In the genomic region with DNA sequence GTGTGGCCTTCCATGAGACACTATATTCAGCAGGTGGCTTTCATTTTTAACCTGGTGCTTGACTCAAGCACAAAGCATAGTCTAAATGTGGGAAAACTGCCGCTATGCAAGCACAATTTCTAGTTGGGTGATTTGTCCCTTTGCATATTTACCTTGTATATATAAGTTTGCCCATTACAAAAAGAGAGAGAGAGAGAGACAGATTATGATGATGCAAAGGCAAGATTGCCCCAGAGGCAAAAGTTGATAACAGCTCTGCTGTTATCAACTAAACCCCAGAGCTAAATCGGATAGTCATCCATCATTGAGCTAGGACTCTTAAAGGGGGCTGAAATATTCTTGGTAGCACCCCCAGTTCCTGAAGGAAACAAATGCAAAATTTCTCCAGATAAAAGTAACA, we compare ENCODE assay signal across 2 cellular contexts.
TF ChIP-seq lines count a peak whose summit lies in the region.

No MANE protein-coding gene starts in this region.

TF ChIP-seq in liver, 16 proteins besides CTCF, POLR2A, EP300 and RAD21 (continued from another document):
- TF ChIP-seq, protein P1, sequence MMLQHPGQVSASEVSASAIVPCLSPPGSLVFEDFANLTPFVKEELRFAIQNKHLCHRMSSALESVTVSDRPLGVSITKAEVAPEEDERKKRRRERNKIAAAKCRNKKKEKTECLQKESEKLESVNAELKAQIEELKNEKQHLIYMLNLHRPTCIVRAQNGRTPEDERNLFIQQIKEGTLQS (IDR thresholded peaks at IDR 0.05): peak; percentile 79
- peak; percentile 43 for TF ChIP-seq SP1 (IDR thresholded peaks at IDR 0.05)
- peak; percentile 44 for TF ChIP-seq FOXA2 (IDR thresholded peaks at IDR 0.05)
- TF ChIP-seq HNF4A (conservative IDR thresholded peaks at IDR 0.05): peak; percentile 52 to 56
- TF ChIP-seq RXRA (IDR thresholded peaks at IDR 0.05): peak in 1 of 2 donors; percentile 57
- TF ChIP-seq, protein P2, sequence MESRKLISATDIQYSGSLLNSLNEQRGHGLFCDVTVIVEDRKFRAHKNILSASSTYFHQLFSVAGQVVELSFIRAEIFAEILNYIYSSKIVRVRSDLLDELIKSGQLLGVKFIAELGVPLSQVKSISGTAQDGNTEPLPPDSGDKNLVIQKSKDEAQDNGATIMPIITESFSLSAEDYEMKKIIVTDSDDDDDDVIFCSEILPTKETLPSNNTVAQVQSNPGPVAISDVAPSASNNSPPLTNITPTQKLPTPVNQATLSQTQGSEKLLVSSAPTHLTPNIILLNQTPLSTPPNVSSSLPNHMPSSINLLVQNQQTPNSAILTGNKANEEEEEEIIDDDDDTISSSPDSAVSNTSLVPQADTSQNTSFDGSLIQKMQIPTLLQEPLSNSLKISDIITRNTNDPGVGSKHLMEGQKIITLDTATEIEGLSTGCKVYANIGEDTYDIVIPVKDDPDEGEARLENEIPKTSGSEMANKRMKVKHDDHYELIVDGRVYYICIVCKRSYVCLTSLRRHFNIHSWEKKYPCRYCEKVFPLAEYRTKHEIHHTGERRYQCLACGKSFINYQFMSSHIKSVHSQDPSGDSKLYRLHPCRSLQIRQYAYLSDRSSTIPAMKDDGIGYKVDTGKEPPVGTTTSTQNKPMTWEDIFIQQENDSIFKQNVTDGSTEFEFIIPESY (IDR thresholded peaks at IDR 0.05): peak; percentile 26
- no peak for TF ChIP-seq NR2F2 (IDR thresholded peaks at IDR 0.05)
- TF ChIP-seq, protein P3, sequence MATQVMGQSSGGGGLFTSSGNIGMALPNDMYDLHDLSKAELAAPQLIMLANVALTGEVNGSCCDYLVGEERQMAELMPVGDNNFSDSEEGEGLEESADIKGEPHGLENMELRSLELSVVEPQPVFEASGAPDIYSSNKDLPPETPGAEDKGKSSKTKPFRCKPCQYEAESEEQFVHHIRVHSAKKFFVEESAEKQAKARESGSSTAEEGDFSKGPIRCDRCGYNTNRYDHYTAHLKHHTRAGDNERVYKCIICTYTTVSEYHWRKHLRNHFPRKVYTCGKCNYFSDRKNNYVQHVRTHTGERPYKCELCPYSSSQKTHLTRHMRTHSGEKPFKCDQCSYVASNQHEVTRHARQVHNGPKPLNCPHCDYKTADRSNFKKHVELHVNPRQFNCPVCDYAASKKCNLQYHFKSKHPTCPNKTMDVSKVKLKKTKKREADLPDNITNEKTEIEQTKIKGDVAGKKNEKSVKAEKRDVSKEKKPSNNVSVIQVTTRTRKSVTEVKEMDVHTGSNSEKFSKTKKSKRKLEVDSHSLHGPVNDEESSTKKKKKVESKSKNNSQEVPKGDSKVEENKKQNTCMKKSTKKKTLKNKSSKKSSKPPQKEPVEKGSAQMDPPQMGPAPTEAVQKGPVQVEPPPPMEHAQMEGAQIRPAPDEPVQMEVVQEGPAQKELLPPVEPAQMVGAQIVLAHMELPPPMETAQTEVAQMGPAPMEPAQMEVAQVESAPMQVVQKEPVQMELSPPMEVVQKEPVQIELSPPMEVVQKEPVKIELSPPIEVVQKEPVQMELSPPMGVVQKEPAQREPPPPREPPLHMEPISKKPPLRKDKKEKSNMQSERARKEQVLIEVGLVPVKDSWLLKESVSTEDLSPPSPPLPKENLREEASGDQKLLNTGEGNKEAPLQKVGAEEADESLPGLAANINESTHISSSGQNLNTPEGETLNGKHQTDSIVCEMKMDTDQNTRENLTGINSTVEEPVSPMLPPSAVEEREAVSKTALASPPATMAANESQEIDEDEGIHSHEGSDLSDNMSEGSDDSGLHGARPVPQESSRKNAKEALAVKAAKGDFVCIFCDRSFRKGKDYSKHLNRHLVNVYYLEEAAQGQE (IDR thresholded peaks at IDR 0.05): peak; percentile 40
- TF ChIP-seq GABPA (IDR thresholded peaks at IDR 0.05 in 1 of 2, conservative IDR thresholded peaks at IDR 0.05 in 1 of 2): no peak
- TF ChIP-seq, protein P4, sequence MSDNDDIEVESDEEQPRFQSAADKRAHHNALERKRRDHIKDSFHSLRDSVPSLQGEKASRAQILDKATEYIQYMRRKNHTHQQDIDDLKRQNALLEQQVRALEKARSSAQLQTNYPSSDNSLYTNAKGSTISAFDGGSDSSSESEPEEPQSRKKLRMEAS (IDR thresholded peaks at IDR 0.05): peak; percentile 58
- no peak for TF ChIP-seq HNF4G (IDR thresholded peaks at IDR 0.05)
- peak in 1 of 2 donors; percentile 20 for TF ChIP-seq JUND (IDR thresholded peaks at IDR 0.05)
- peak; percentile 63 for TF ChIP-seq FOXA1 (IDR thresholded peaks at IDR 0.05)

TF ChIP-seq in HepG2, 621 proteins besides CTCF, POLR2A, EP300 and RAD21:
- TF ChIP-seq, protein P5, sequence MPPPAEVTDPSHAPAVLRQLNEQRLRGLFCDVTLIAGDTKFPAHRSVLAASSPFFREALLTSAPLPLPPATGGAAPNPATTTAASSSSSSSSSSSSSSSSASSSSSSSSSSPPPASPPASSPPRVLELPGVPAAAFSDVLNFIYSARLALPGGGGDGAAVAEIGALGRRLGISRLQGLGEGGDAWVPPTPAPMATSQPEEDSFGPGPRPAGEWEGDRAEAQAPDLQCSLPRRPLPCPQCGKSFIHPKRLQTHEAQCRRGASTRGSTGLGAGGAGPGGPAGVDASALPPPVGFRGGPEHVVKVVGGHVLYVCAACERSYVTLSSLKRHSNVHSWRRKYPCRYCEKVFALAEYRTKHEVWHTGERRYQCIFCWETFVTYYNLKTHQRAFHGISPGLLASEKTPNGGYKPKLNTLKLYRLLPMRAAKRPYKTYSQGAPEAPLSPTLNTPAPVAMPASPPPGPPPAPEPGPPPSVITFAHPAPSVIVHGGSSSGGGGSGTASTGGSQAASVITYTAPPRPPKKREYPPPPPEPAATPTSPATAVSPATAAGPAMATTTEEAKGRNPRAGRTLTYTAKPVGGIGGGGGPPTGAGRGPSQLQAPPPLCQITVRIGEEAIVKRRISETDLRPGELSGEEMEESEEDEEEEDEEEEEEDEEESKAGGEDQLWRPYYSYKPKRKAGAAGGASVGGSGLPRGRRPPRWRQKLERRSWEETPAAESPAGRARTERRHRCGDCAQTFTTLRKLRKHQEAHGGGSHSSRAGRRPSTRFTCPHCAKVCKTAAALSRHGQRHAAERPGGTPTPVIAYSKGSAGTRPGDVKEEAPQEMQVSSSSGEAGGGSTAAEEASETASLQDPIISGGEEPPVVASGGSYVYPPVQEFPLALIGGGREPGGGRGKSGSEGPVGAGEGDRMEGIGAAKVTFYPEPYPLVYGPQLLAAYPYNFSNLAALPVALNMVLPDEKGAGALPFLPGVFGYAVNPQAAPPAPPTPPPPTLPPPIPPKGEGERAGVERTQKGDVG (CRISPR knock-in tag; IDR thresholded peaks at IDR 0.05; ENCODE audit: borderline replicate concordance): no peak
- TF ChIP-seq, protein P6, sequence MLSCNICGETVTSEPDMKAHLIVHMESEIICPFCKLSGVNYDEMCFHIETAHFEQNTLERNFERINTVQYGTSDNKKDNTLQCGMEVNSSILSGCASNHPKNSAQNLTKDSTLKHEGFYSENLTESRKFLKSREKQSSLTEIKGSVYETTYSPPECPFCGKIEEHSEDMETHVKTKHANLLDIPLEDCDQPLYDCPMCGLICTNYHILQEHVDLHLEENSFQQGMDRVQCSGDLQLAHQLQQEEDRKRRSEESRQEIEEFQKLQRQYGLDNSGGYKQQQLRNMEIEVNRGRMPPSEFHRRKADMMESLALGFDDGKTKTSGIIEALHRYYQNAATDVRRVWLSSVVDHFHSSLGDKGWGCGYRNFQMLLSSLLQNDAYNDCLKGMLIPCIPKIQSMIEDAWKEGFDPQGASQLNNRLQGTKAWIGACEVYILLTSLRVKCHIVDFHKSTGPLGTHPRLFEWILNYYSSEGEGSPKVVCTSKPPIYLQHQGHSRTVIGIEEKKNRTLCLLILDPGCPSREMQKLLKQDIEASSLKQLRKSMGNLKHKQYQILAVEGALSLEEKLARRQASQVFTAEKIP (CRISPR knock-in tag; IDR thresholded peaks at IDR 0.05; ENCODE audit: borderline replicate concordance): no peak
- TF ChIP-seq ELF3 (CRISPR knock-in tag; IDR thresholded peaks at IDR 0.05): no peak
- TF ChIP-seq FOSL2 (CRISPR knock-in tag; IDR thresholded peaks at IDR 0.05): no peak
TF ChIP-seq in HepG2: peak in this region for 0.
